In genomic region chr1:34532113-34532512, GRCh38 we compare ENCODE assay signal across 26 cellular contexts.
DNase-seq lines count a peak whose midpoint lies in the region; ATAC-seq and TF ChIP-seq lines count a peak whose summit lies in the region.
"Had no signal": no experiment of that assay in that cellular context is flagged by ENCODE, and none has a peak within 500 bp of the region (broad histone marks: within the 10 kb centered on the region; RNA-seq: fewer than 3 reads in every experiment).

No MANE protein-coding gene starts in this region.

- H3K27ac ChIP-seq in mesenchymal stem cell (ENCODE audit: low read length, poor library complexity, severe bottlenecking) = no peak overlapping the region
- H3K27ac ChIP-seq: ascending aorta, dorsolateral prefrontal cortex, heart right ventricle, HL-60 had no signal

- H3K14ac ChIP-seq in mesenchymal stem cell (ENCODE audit: low read length in 2 of 2) = no peak overlapping the region

- H3K4me1 ChIP-seq in mesenchymal stem cell (ENCODE audit: control insufficient read depth, insufficient read depth, low read depth, low read length) = no peaks in the 10 kb centered on the region
- H3K4me1 ChIP-seq: ascending aorta, Caco-2, heart right ventricle had no signal

- no peak overlapping the region for H4K91ac ChIP-seq in mesenchymal stem cell (ENCODE audit: low read length)

- H2BK5ac ChIP-seq in mesenchymal stem cell (ENCODE audit: low read depth, low read length, poor library complexity, severe bottlenecking) = no peak overlapping the region

- H2BK12ac ChIP-seq in mesenchymal stem cell (ENCODE audit: low read length in 2 of 2) = no peak overlapping the region

- in situ Hi-C loops in GM18951 (cut with MboI; ENCODE audit: low sequenced_read_pairs, unreplicated experiment) = no loop called here

- peak; percentile 20 for TF ChIP-seq POLR2A in GM18951 (IDR thresholded peaks at IDR 0.05; ENCODE audit: extremely low read depth, insufficient read depth, insufficient read length)

- H3K18ac ChIP-seq in mesenchymal stem cell (ENCODE audit: low read depth in 1 of 2, low read length in 2 of 2) = no peak overlapping the region

- H3K4me1 Mint-ChIP-seq in natural killer cell treated with Interleukin-12 subunit alpha and Interleukin-12 subunit beta and Interleukin-15 and Interleukin-18, amount 100 ng/mL, for 72 hours (ENCODE audit: low read depth in 2 of 2) = no peaks in the 10 kb centered on the region

- DNase-seq in GM10248 (ENCODE audit: extremely low spot score) (peak; percentile 60), epidermal melanocyte (ENCODE audit: insufficient read length, low spot score) (no peak), mesenchymal stem cell (no peak), H7 (no peak)
- no peak for DNase-seq in natural killer cell treated with Interleukin-12 subunit alpha and Interleukin-12 subunit beta and Interleukin-15 and Interleukin-18, amount 100 ng/mL, for 72 hours (ENCODE audit: low spot score)
- DNase-seq: activated naive CD4-positive, alpha-beta T cell treated with anti-CD3 and anti-CD28 coated beads, Interleukin-2, amount 50 U/mL, for 16 hours; activated T-cell treated with anti-CD3 and anti-CD28 coated beads, Interleukin-2, amount 50 U/mL, for 48 hours; Caco-2; central memory CD4-positive, alpha-beta T cell; dorsolateral prefrontal cortex; EL; heart right ventricle; mucosa of descending colon; NCI-H1105 treated with DMSO at 0.1 percent for 48 hours; NCI-H2081; NCI-H510A; substantia nigra; SW 1271 had no signal

- peaks cover 0 to 27% of the 10 kb centered on the region in 2 experiments for H3K27me3 ChIP-seq in mesenchymal stem cell (ENCODE audit: control insufficient read depth in 1 of 2, insufficient read depth in 1 of 2, low read length in 2 of 2)
- H3K27me3 ChIP-seq in H7 (ENCODE audit: control insufficient read depth, insufficient read depth, low read length) = no peaks in the 10 kb centered on the region; the same call in 1 of the 2 replicates
- H3K27me3 ChIP-seq: ascending aorta had no signal

- H3K27me3 Mint-ChIP-seq in natural killer cell treated with Interleukin-12 subunit alpha and Interleukin-12 subunit beta and Interleukin-15 and Interleukin-18, amount 100 ng/mL, for 72 hours = peaks cover 27 to 35% of the 10 kb centered on the region in 2 donors

- no peak overlapping the region for H3K4me2 ChIP-seq in mesenchymal stem cell (ENCODE audit: low read length, poor library complexity, severe bottlenecking)

- ATAC-seq in GM21367 (IDR thresholded peaks at IDR 0.05; ENCODE audit: unreplicated experiment) (peak; percentile 38), HG02798 (IDR thresholded peaks at IDR 0.05; ENCODE audit: poor library complexity, unreplicated experiment) (peak; percentile 57)
- no peak for ATAC-seq in natural killer cell treated with Interleukin-12 subunit alpha and Interleukin-12 subunit beta and Interleukin-15 and Interleukin-18, amount 100 ng/mL, for 72 hours
- ATAC-seq: activated CD4-positive, CD25-positive, alpha-beta regulatory T cell treated with anti-CD3 and anti-CD28 coated beads, Interleukin-2, amount 50 U/mL, for 24 hours; heart right ventricle; mucosa of descending colon; Right ventricle myocardium inferior had no signal

- no peak overlapping the region for H2BK15ac ChIP-seq in mesenchymal stem cell (ENCODE audit: low read depth, poor library complexity, severe bottlenecking)

- CTCF ChIA-PET in GM10248 (lab: Yijun Ruan, JAX) = interaction anchor here (1.1 to 4.0 kb wide), 4 partner anchors 11 to 71 kb away, joined by 4 to 16 read pairs (median 6); no protein-coding TSS in a partner anchor

- H3K36me3 ChIP-seq in mesenchymal stem cell (ENCODE audit: control insufficient read depth in 1 of 2, insufficient read depth in 2 of 2, low read depth in 1 of 2, low read length in 2 of 2) (no peaks in the 10 kb centered on the region), H7 (replicated peaks; ENCODE audit: control insufficient read depth, insufficient read depth, low read length) (no peaks in the 10 kb centered on the region)
- H3K36me3 ChIP-seq: ascending aorta, heart right ventricle had no signal

- no peak overlapping the region for H2BK120ac ChIP-seq in mesenchymal stem cell (ENCODE audit: low read depth, low read length)

- no peak overlapping the region for H2AK5ac ChIP-seq in mesenchymal stem cell (ENCODE audit: low read length, severe bottlenecking)

- no peak overlapping the region for H4K8ac ChIP-seq in mesenchymal stem cell (ENCODE audit: low read length)

- no peaks in the 10 kb centered on the region for H3K9me3 Mint-ChIP-seq in natural killer cell treated with Interleukin-12 subunit alpha and Interleukin-12 subunit beta and Interleukin-15 and Interleukin-18, amount 100 ng/mL, for 72 hours

- TF ChIP-seq CTCF in GM10248 (IDR thresholded peaks at IDR 0.05; ENCODE audit: control extremely low read depth, extremely low read depth, low read depth, missing control alignments) = no peak

- no peaks in the 10 kb centered on the region for H3K9me3 ChIP-seq in mesenchymal stem cell (ENCODE audit: control insufficient read depth, low read length)
- H3K9me3 ChIP-seq: ascending aorta, Caco-2, heart right ventricle, mucosa of descending colon had no signal

- no peaks in the 10 kb centered on the region for H3K79me1 ChIP-seq in mesenchymal stem cell (replicated peaks; ENCODE audit: low read length, poor library complexity, severe bottlenecking)

- H3K4me3 Mint-ChIP-seq in natural killer cell treated with Interleukin-12 subunit alpha and Interleukin-12 subunit beta and Interleukin-15 and Interleukin-18, amount 100 ng/mL, for 72 hours = no peak overlapping the region

- no peak overlapping the region for H3K27ac Mint-ChIP-seq in natural killer cell treated with Interleukin-12 subunit alpha and Interleukin-12 subunit beta and Interleukin-15 and Interleukin-18, amount 100 ng/mL, for 72 hours
- H3K27ac Mint-ChIP-seq: progenitor cell of endocrine pancreas had no signal

- no peak overlapping the region for H3K9ac ChIP-seq in mesenchymal stem cell (ENCODE audit: low read length)

- no peak overlapping the region for H3K4me3 ChIP-seq in mesenchymal stem cell (ENCODE audit: insufficient read depth in 1 of 2, low read depth in 1 of 2, low read length in 2 of 2)
- no peak overlapping the region for H3K4me3 ChIP-seq in H7 (ENCODE audit: insufficient read depth, low read depth, low read length)
- H3K4me3 ChIP-seq: ascending aorta, dorsolateral prefrontal cortex, heart right ventricle, mucosa of descending colon had no signal

- 51% methylated on average over 2 of the region's 3 CpGs for WGBS in mesenchymal stem cell

- POLR2A ChIA-PET in GM10248 (lab: Yijun Ruan, JAX) = no interaction called here

- H3K4ac ChIP-seq in mesenchymal stem cell (ENCODE audit: low read depth in 1 of 2, low read length in 2 of 2) = no peak overlapping the region

- H3K36me3 Mint-ChIP-seq in natural killer cell treated with Interleukin-12 subunit alpha and Interleukin-12 subunit beta and Interleukin-15 and Interleukin-18, amount 100 ng/mL, for 72 hours = no peaks in the 10 kb centered on the region

- no peak overlapping the region for H2AFZ ChIP-seq in mesenchymal stem cell (ENCODE audit: low read depth, low read length)

- H3K23ac ChIP-seq in mesenchymal stem cell (ENCODE audit: low read length in 2 of 2) = no peak overlapping the region

Comparison
In these comparisons a context has a peak if more than half of its experiments do, and no peak if none do; other contexts are left out.
1. ATAC-seq: peak in GM21367 (single experiment) and HG02798 (single experiment); none in natural killer cell treated with Interleukin-12 subunit alpha and Interleukin-12 subunit beta and Interleukin-15 and Interleukin-18, amount 100 ng/mL, for 72 hours (0 of 2).